In the genomic region with DNA sequence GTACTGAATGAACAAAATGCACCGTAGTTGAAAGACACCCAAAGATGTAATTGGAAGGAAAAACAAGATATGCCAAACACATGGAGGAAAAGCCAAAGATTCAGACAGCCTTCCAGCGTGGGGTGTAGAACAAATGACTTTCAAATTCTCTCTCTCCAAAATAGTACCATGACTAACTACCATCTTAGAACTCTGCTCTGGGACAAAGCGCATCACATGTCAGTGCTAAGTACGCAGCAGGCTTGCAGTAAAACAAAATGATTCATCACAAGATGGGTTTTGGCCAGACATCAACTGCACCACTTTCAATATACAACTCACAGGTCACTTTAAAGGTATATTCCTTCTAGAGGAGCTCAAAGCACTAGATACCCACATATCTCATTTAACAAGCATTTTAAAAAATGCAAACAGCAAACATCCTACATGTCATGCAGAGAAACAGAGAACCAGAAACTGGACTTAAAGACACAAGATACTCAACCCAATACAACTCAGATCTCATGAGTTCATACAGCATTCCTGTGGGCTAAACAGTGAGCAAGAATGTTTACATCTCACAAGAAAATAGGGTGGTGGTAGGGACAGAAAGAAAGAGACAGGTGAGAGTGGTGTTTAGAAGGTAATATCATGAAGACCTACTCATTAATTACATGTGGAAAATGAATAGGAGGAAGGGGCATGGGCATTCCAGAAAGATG, we compare ENCODE assay signal across 9 cellular contexts.
DNase-seq lines count a peak whose midpoint lies in the region; ATAC-seq and TF ChIP-seq lines count a peak whose summit lies in the region.
"Had no signal": no experiment of that assay in that cellular context is flagged by ENCODE, and none has a peak within 500 bp of the region (broad histone marks: within the 10 kb centered on the region; RNA-seq: fewer than 3 reads in every experiment).

No MANE protein-coding gene starts in this region.

- no peak for TF ChIP-seq CTCF in AG09319 (IDR thresholded peaks at IDR 0.05; ENCODE audit: low read depth, low read length)
- no peak for TF ChIP-seq CTCF in choroid plexus epithelial cell (conservative IDR thresholded peaks at IDR 0.05; ENCODE audit: low read depth, low read length)

- DNase-seq in AG09319 (ENCODE audit: extremely low read depth, low read depth) (peak; percentile 67), M059J (ENCODE audit: low read depth) (peak; percentile 95), choroid plexus epithelial cell (ENCODE audit: low read depth) (peak; percentile 97), lung microvascular endothelial cell (ENCODE audit: low read depth in 2 of 2) (peak; percentile 57 to 89), NCI-H146 (lab: John Stamatoyannopoulos, UW) (no peak), posterior cingulate gyrus (no peak)
- DNase-seq: activated T-cell treated with anti-CD3 and anti-CD28 coated beads, Interleukin-2, amount 50 U/mL, for 4 hours had no signal

- ATAC-seq in GM19023 (IDR thresholded peaks at IDR 0.05; ENCODE audit: unreplicated experiment): no peak
- no peak for ATAC-seq in HG02870 (IDR thresholded peaks at IDR 0.05; ENCODE audit: unreplicated experiment)
- ATAC-seq: activated T-cell treated with anti-CD3 and anti-CD28 coated beads, Interleukin-2, amount 50 U/mL, for 4 hours had no signal

- intact Hi-C loops in posterior cingulate gyrus (cut with DNase I): no loop called here

- H3K4me3 ChIP-seq in choroid plexus epithelial cell (ENCODE audit: low read depth, low read length): no peak overlapping the region

Comparison
In these comparisons a context has a peak if more than half of its experiments do, and no peak if none do; other contexts are left out.
1. DNase-seq: peak in AG09319 (single experiment), M059J (single experiment), choroid plexus epithelial cell (single experiment) and lung microvascular endothelial cell (2 of 2); none in NCI-H146 (single experiment) and posterior cingulate gyrus (0 of 10).